ENCODE assay signal across 21 cellular contexts in the genomic region with DNA sequence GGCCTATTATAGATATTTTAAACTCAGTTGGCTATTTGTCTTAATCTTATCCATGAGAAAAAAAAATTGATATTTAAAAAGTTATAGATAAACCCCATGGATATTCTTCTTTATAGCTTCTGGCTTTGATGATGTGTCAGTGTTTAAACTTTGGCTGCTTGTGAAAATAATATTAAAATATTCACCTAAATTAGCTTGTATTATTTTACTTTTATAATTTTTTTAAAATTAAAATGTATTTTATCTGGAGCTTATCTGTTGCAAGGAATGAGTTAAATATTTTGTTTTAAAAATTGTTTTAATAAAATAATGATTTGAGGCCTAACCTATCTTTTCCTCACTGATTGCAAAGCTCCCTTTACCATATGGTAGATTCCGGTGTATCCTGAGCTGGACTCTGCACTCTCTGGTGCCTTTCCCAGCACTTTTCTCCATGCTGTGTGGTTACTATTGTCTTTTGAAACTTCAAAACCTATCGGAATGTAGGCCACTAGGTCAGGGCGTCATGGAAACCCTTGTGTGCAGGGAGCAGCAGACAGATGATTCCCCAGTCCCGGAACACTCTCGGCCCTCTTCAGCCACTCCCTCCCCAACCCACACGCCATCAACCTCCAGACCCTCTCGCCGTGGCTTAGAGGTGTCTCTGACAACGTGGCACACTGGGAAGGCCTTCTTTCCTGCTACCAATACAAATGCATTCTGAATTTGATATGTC.
A peak's percentile ranks its signal among the peaks of the same experiment; 100 is the strongest.
DNase-seq lines count a peak whose midpoint lies in the region; TF ChIP-seq lines count a peak whose summit lies in the region.
"Had no signal": no experiment of that assay in that cellular context is flagged by ENCODE, and none has a peak within 500 bp of the region (broad histone marks: within the 10 kb centered on the region; RNA-seq: fewer than 3 reads in every experiment).

No MANE protein-coding gene starts in this region.

- DNase-seq in Ammon's horn (ENCODE audit: low spot score), result peak; percentile 16
- DNase-seq in H7, result peak; percentile 28
- DNase-seq in epithelial cell of proximal tubule (ENCODE audit: low read depth), result peak; percentile 10
- DNase-seq in neural progenitor cell (ENCODE audit: low spot score), result peak; percentile 67
- no peak for DNase-seq in NCI-H1930 (lab: John Stamatoyannopoulos, UW)
- no peak for DNase-seq in dermis blood vessel endothelial cell
- DNase-seq in globus pallidus (ENCODE audit: low spot score), result no peak
- DNase-seq in HPDE6-E6E7 (ENCODE audit: extremely low spot score), result no peak
- DNase-seq: CD4-positive, alpha-beta T cell; IMR-90; Kasumi-1; MM.1S; NCI-H1105; NCI-H1694; NCI-H2171; NCI-H774; PC-3 had no signal

- H3K4me3 Mint-ChIP-seq in neural progenitor cell, result no peak overlapping the region
- H3K4me3 Mint-ChIP-seq: B cell; CD4-positive, alpha-beta T cell had no signal

- peaks cover 13% of the 10 kb centered on the region for H3K9me3 Mint-ChIP-seq in neural progenitor cell
- H3K9me3 Mint-ChIP-seq: CD4-positive, alpha-beta T cell had no signal

- H3K4me1 Mint-ChIP-seq in neural progenitor cell, result peaks cover 33% of the 10 kb centered on the region
- H3K4me1 Mint-ChIP-seq: B cell had no signal

- no peaks in the 10 kb centered on the region for H3K36me3 ChIP-seq in H7 (replicated peaks; ENCODE audit: control insufficient read depth, insufficient read depth, low read length)
- H3K36me3 ChIP-seq in neural progenitor cell, result no peaks in the 10 kb centered on the region
- H3K36me3 ChIP-seq: HAP-1 had no signal

- no peak overlapping the region for H3K9ac ChIP-seq in neural progenitor cell

- H4K20me1 ChIP-seq in neural progenitor cell (ENCODE audit: low read depth), result no peaks in the 10 kb centered on the region

- peak overlapping the region; percentile 46 for H2AFZ ChIP-seq in neural progenitor cell (replicated peaks)

- H3K36me3 Mint-ChIP-seq in neural progenitor cell, result no peaks in the 10 kb centered on the region

- no peaks in the 10 kb centered on the region for H3K9me3 ChIP-seq in neural progenitor cell (ENCODE audit: low read depth)
- H3K9me3 ChIP-seq: HAP-1 had no signal

- no peaks in the 10 kb centered on the region for H3F3A ChIP-seq in neural progenitor cell (ENCODE audit: low read depth)

- TF ChIP-seq CTCF in epithelial cell of proximal tubule (conservative IDR thresholded peaks at IDR 0.05; ENCODE audit: low read depth, low read length) (no peak), neural progenitor cell (IDR thresholded peaks at IDR 0.05) (no peak)

- H3K4me3 ChIP-seq in H7 (ENCODE audit: insufficient read depth, low read depth, low read length) (no peak overlapping the region), epithelial cell of proximal tubule (ENCODE audit: low read depth, low read length) (no peak overlapping the region), neural progenitor cell (no peak overlapping the region)
- H3K4me3 ChIP-seq: GM12878, HAP-1 had no signal

- no peak overlapping the region for H3K27ac Mint-ChIP-seq in neural progenitor cell
- H3K27ac Mint-ChIP-seq: B cell; CD4-positive, alpha-beta T cell had no signal

- H3K79me2 ChIP-seq in neural progenitor cell (ENCODE audit: low read depth), result no peaks in the 10 kb centered on the region

- no peaks in the 10 kb centered on the region for H3K4me1 ChIP-seq in neural progenitor cell
- H3K4me1 ChIP-seq: HAP-1 had no signal

- no peaks in the 10 kb centered on the region for H3K27me3 ChIP-seq in H7 (ENCODE audit: control insufficient read depth, insufficient read depth, low read length)
- no peaks in the 10 kb centered on the region for H3K27me3 ChIP-seq in neural progenitor cell

- H3K27me3 Mint-ChIP-seq in neural progenitor cell (ENCODE audit: insufficient read depth, low read depth), result peaks cover 9% of the 10 kb centered on the region
- H3K27me3 Mint-ChIP-seq: B cell; CD4-positive, alpha-beta T cell had no signal

- no peak overlapping the region for H3K4me2 ChIP-seq in neural progenitor cell

- no peak overlapping the region for H3K27ac ChIP-seq in neural progenitor cell
- H3K27ac ChIP-seq: RWPE1 had no signal

Comparison
In these comparisons a context has a peak if more than half of its experiments do, and no peak if none do; other contexts are left out.
1. DNase-seq: peak in Ammon's horn (single experiment), H7 (single experiment), epithelial cell of proximal tubule (single experiment) and neural progenitor cell (single experiment); none in NCI-H1930 (0 of 2), dermis blood vessel endothelial cell (single experiment), globus pallidus (single experiment) and HPDE6-E6E7 (single experiment).